Comparison of ENCODE assay signal across 24 cellular contexts in the genomic region with DNA sequence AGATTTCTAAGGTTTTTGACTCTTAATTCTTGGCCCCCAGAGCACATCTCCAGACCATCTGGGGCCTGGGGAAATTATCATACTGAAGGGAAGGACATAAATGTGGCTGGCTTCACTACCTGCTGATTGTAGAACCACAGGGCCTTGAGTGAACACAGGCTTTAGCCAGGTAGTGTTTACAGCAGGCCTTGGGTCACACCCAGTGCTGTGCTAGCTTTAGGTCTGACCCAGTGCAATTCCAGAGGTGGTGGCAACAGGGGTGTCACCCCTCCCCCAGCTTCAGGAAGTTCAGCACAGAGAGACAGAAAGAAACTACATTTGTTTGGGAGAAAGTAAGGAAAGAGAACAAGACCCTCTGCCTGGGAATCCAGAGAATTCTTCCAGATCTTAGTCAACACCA. TPM values are rescaled to one million over a fixed set of nuclear protein-coding genes. Genes with fewer than 3 reads are reported as not detected.
DNase-seq lines count a peak whose midpoint lies in the region; ATAC-seq and TF ChIP-seq lines count a peak whose summit lies in the region.
"Had no signal": no experiment of that assay in that cellular context is flagged by ENCODE, and none has a peak within 500 bp of the region (broad histone marks: within the 10 kb centered on the region; RNA-seq: fewer than 3 reads in every experiment).

No MANE protein-coding gene starts in this region.

- no peak overlapping the region for H2AK5ac ChIP-seq in H9 (ENCODE audit: insufficient read length, low read length)

- H3K56ac ChIP-seq in H9 (ENCODE audit: insufficient read length, low read depth, low read length): no peak overlapping the region

- no peak overlapping the region for H3K23ac ChIP-seq in H9 (ENCODE audit: insufficient read length, low read depth, low read length)

- no peak for ATAC-seq in activated CD8-positive, alpha-beta memory T cell treated with anti-CD3 and anti-CD28 coated beads, Interleukin-2, amount 10 ng/mL, durations not matched to agents 7 days and 5 days
- ATAC-seq in effector memory CD8-positive, alpha-beta T cell (replicated peaks): no peak
- ATAC-seq in HG02884 (IDR thresholded peaks at IDR 0.05; ENCODE audit: unreplicated experiment): no peak
- ATAC-seq: PC-3 had no signal

- H2BK15ac ChIP-seq in H9 (ENCODE audit: low read depth, low read length): no peak overlapping the region

- no peak overlapping the region for H2BK5ac ChIP-seq in H9 (ENCODE audit: insufficient read length, low read length)

- H3K23me2 ChIP-seq in H9 (ENCODE audit: insufficient read length, low read depth, low read length, poor library complexity, severe bottlenecking): no peaks in the 10 kb centered on the region

- H2BK20ac ChIP-seq in H9 (ENCODE audit: low read depth, low read length, poor library complexity, severe bottlenecking): no peak overlapping the region

- H2BK120ac ChIP-seq in H9 (ENCODE audit: low read depth, low read length, poor library complexity, severe bottlenecking): no peak overlapping the region

- no peak for TF ChIP-seq CTCF in H9 (conservative IDR thresholded peaks at IDR 0.05)
- TF ChIP-seq CTCF in neural progenitor cell (IDR thresholded peaks at IDR 0.05): no peak

- H3K27ac Mint-ChIP-seq in activated CD8-positive, alpha-beta memory T cell treated with anti-CD3 and anti-CD28 coated beads, Interleukin-2, amount 10 ng/mL, durations not matched to agents 7 days and 5 days: peak overlapping the region; percentile 42
- H3K27ac Mint-ChIP-seq in H9: peak overlapping the region; percentile 17 to 76 (median 19); a peak in 4 of 7 replicates
- peak overlapping the region; percentile 4 to 78 for H3K27ac Mint-ChIP-seq in effector memory CD8-positive, alpha-beta T cell
- H3K27ac Mint-ChIP-seq in neural progenitor cell: peak overlapping the region; percentile 44
- H3K27ac Mint-ChIP-seq: IgD-negative memory B cell had no signal

- no peak for DNase-seq in activated CD8-positive, alpha-beta memory T cell treated with anti-CD3 and anti-CD28 coated beads, Interleukin-2, amount 10 ng/mL, durations not matched to agents 7 days and 5 days
- no peak for DNase-seq in activated CD8-positive, alpha-beta memory T cell treated with anti-CD3 and anti-CD28 coated beads for 24 hours
- DNase-seq in H9 (no peak), neural progenitor cell (ENCODE audit: low spot score) (no peak), SHP77 (lab: John Stamatoyannopoulos, UW) (no peak), SW480 (ENCODE audit: low spot score) (no peak)
- no peak for DNase-seq in effector memory CD8-positive, alpha-beta T cell
- DNase-seq: 8988T, DMS153, GDM1, Kasumi-1, MM.1S, NCI-H1092, NCI-H1436 treated with DMSO at 0.1 percent for 48 hours, NCI-H2029, NCI-H2171, NCI-H526, PC-3, RPMI8226, SIG-M5 had no signal

- H3K4me1 Mint-ChIP-seq in activated CD8-positive, alpha-beta memory T cell treated with anti-CD3 and anti-CD28 coated beads, Interleukin-2, amount 10 ng/mL, durations not matched to agents 7 days and 5 days: peaks cover 41% of the 10 kb centered on the region
- H3K4me1 Mint-ChIP-seq in H9: peaks cover 5 to 7% of the 10 kb centered on the region in 2 experiments; a peak in 2 of 4 replicates
- peaks cover 57 to 75% of the 10 kb centered on the region in 2 donors for H3K4me1 Mint-ChIP-seq in effector memory CD8-positive, alpha-beta T cell (ENCODE audit: low read depth in 2 of 2)
- H3K4me1 Mint-ChIP-seq in neural progenitor cell: no peaks in the 10 kb centered on the region

- H3K27me3 ChIP-seq in H9 (ENCODE audit: insufficient read depth, low read length) (no peaks in the 10 kb centered on the region), neural progenitor cell (no peaks in the 10 kb centered on the region)

- no peaks in the 10 kb centered on the region for H3F3A ChIP-seq in neural progenitor cell (ENCODE audit: low read depth)

- H3K36me3 Mint-ChIP-seq in activated CD8-positive, alpha-beta memory T cell treated with anti-CD3 and anti-CD28 coated beads, Interleukin-2, amount 10 ng/mL, durations not matched to agents 7 days and 5 days: peaks cover 80% of the 10 kb centered on the region
- H3K36me3 Mint-ChIP-seq in H9 (ENCODE audit: insufficient read depth in 1 of 3, low read depth in 3 of 3) (peaks cover 42 to 56% (median 46%) of the 10 kb centered on the region in 3 experiments), neural progenitor cell (peaks cover 41% of the 10 kb centered on the region)
- peaks cover 40% of the 10 kb centered on the region for H3K36me3 Mint-ChIP-seq in effector memory CD8-positive, alpha-beta T cell (ENCODE audit: insufficient read depth)

- peaks cover 6% of the 10 kb centered on the region; the same call in 1 of the 2 replicates for H3K79me2 ChIP-seq in H9 (ENCODE audit: insufficient read depth, low read length)
- H3K79me2 ChIP-seq in neural progenitor cell (ENCODE audit: low read depth): peaks cover 74% of the 10 kb centered on the region

- H3K79me1 ChIP-seq in H9 (ENCODE audit: insufficient read depth, low read depth, low read length, poor library complexity, severe bottlenecking): peaks cover 4% of the 10 kb centered on the region

- H4K20me1 ChIP-seq in H9 (ENCODE audit: control insufficient read depth, insufficient read depth, insufficient read length): no peaks in the 10 kb centered on the region
- H4K20me1 ChIP-seq in neural progenitor cell (ENCODE audit: low read depth): no peaks in the 10 kb centered on the region

- CTCF ChIA-PET in activated CD8-positive, alpha-beta memory T cell treated with anti-CD3 and anti-CD28 coated beads, Interleukin-2, amount 10 ng/mL, durations not matched to agents 7 days and 5 days (lab: Charles Lee): no interaction called here

- no peak overlapping the region for H3K4me3 ChIP-seq in neural progenitor cell

- H4K8ac ChIP-seq in H9 (replicated peaks; ENCODE audit: insufficient read length, low read depth, low read length): no peak overlapping the region

- H3K9me3 Mint-ChIP-seq in activated CD8-positive, alpha-beta memory T cell treated with anti-CD3 and anti-CD28 coated beads, Interleukin-2, amount 10 ng/mL, durations not matched to agents 7 days and 5 days (ENCODE audit: low read depth): no peaks in the 10 kb centered on the region
- H3K9me3 Mint-ChIP-seq in H9 (peaks cover 0 to 4% of the 10 kb centered on the region in 2 experiments; a peak in 1 of 5 replicates), neural progenitor cell (peaks cover 17% of the 10 kb centered on the region)
- H3K9me3 Mint-ChIP-seq in effector memory CD8-positive, alpha-beta T cell: no peaks in the 10 kb centered on the region
- H3K9me3 Mint-ChIP-seq: IgD-negative memory B cell had no signal

- H4K91ac ChIP-seq in H9 (ENCODE audit: insufficient read length, low read depth, low read length): no peak overlapping the region

- no peak overlapping the region for H3K14ac ChIP-seq in H9 (ENCODE audit: insufficient read depth, low read length)

- no peak overlapping the region for H3K4me3 Mint-ChIP-seq in activated CD8-positive, alpha-beta memory T cell treated with anti-CD3 and anti-CD28 coated beads, Interleukin-2, amount 10 ng/mL, durations not matched to agents 7 days and 5 days
- no peak overlapping the region for H3K4me3 Mint-ChIP-seq in H9
- H3K4me3 Mint-ChIP-seq in effector memory CD8-positive, alpha-beta T cell: no peak overlapping the region
- H3K4me3 Mint-ChIP-seq in neural progenitor cell: no peak overlapping the region

- H3T11ph ChIP-seq in H9 (ENCODE audit: low read length): no peak overlapping the region

- H3K4me1 ChIP-seq in H9 (ENCODE audit: insufficient read depth, low read length) (no peaks in the 10 kb centered on the region), neural progenitor cell (no peaks in the 10 kb centered on the region)

- H3K4me2 ChIP-seq in H9 (ENCODE audit: insufficient read depth, insufficient read length, low read length) (no peak overlapping the region), neural progenitor cell (no peak overlapping the region)

- no peak overlapping the region for H2AFZ ChIP-seq in H9 (ENCODE audit: low read length)
- no peak overlapping the region for H2AFZ ChIP-seq in neural progenitor cell (replicated peaks)

- H2BK12ac ChIP-seq in H9 (ENCODE audit: insufficient read length, low read depth, low read length): no peak overlapping the region

- H3K9me3 ChIP-seq in H9 (ENCODE audit: control insufficient read depth, low read depth, low read length) (no peaks in the 10 kb centered on the region), neural progenitor cell (ENCODE audit: low read depth) (no peaks in the 10 kb centered on the region)

- H4K5ac ChIP-seq in H9 (ENCODE audit: insufficient read length, low read depth, low read length): no peak overlapping the region

- H3K27me3 Mint-ChIP-seq in activated CD8-positive, alpha-beta memory T cell treated with anti-CD3 and anti-CD28 coated beads, Interleukin-2, amount 10 ng/mL, durations not matched to agents 7 days and 5 days: no peaks in the 10 kb centered on the region
- H3K27me3 Mint-ChIP-seq in H9 (ENCODE audit: low read depth): no peaks in the 10 kb centered on the region
- H3K27me3 Mint-ChIP-seq in effector memory CD8-positive, alpha-beta T cell: no peaks in the 10 kb centered on the region
- H3K27me3 Mint-ChIP-seq in neural progenitor cell (ENCODE audit: insufficient read depth, low read depth): no peaks in the 10 kb centered on the region
- H3K27me3 Mint-ChIP-seq: IgD-negative memory B cell had no signal

- no peak overlapping the region for H3K18ac ChIP-seq in H9 (ENCODE audit: insufficient read length, low read depth, low read length)

- H3K27ac ChIP-seq in H9 (ENCODE audit: insufficient read length, low read depth, low read length) (no peak overlapping the region), neural progenitor cell (no peak overlapping the region)

- peaks cover 9% of the 10 kb centered on the region for H3K36me3 ChIP-seq in neural progenitor cell

- H3K9ac ChIP-seq in H9 (ENCODE audit: extremely low read depth, insufficient read length, low read length): no peak overlapping the region
- no peak overlapping the region for H3K9ac ChIP-seq in neural progenitor cell

- H3K4ac ChIP-seq in H9 (ENCODE audit: low read depth, low read length): no peak overlapping the region

RNA-seq across cellular contexts. Expression of gene PDCD10, which starts 24.1 kb away (rescaled TPM):
- 10 to 100 TPM; 54.1 to 68.8 TPM for total RNA-seq in activated CD8-positive, alpha-beta memory T cell treated with anti-CD3 and anti-CD28 coated beads, Interleukin-2, amount 10 ng/mL, durations not matched to agents 7 days and 5 days
- total RNA-seq in H9 (2021) (56.9 and 64.3 TPM in 2 replicates), neural progenitor cell (ENCODE audit: low replicate concordance) (63.9 and 117 TPM in 2 replicates)

RNA-seq across cellular contexts. Expression of gene SERPINI1, which starts 25.0 kb away (rescaled TPM):
- total RNA-seq in activated CD8-positive, alpha-beta memory T cell treated with anti-CD3 and anti-CD28 coated beads, Interleukin-2, amount 10 ng/mL, durations not matched to agents 7 days and 5 days: 1 to 10 TPM; 2.6 to 3.0 TPM
- total RNA-seq in H9 (2021): 5.8 and 6.0 TPM in 2 replicates
- total RNA-seq in neural progenitor cell (ENCODE audit: low replicate concordance): 8.9 and 9.0 TPM in 2 replicates

RNA-seq across cellular contexts. Expression of gene WDR49, which starts 56.8 kb away (rescaled TPM):
- not detected for total RNA-seq in activated CD8-positive, alpha-beta memory T cell treated with anti-CD3 and anti-CD28 coated beads, Interleukin-2, amount 10 ng/mL, durations not matched to agents 7 days and 5 days
- total RNA-seq in H9 (2021) (0.90 and 1.3 TPM in 2 replicates), neural progenitor cell (ENCODE audit: low replicate concordance) (0.25 TPM in 1 of 2 replicates, not detected in the other)
- total RNA-seq: Daoy, H4 had no signal
